ENCODE assay signal across 21 cellular contexts in genomic region chr7:51318001-51318400, GRCh38. TPM values are rescaled to one million over a fixed set of nuclear protein-coding genes. Genes with fewer than 3 reads are reported as not detected.
DNase-seq lines count a peak whose midpoint lies in the region; TF ChIP-seq lines count a peak whose summit lies in the region.
"Had no signal": no experiment of that assay in that cellular context is flagged by ENCODE, and none has a peak within 500 bp of the region (broad histone marks: within the 10 kb centered on the region; RNA-seq: fewer than 3 reads in every experiment).

No MANE protein-coding gene starts in this region.

- WGBS in H9 (ENCODE audit: extremely low coverage, insufficient read length, low lambda C conversion rate) = no CpG with 5 or more reads among the region's 9 CpGs
- 93% methylated on average over 9 of the region's 9 CpGs for WGBS in prostate gland

- no peak overlapping the region for H4K5ac ChIP-seq in H9 (ENCODE audit: insufficient read length, low read depth, low read length)

- H3K79me2 ChIP-seq in H9 (ENCODE audit: insufficient read depth, low read length) = no peaks in the 10 kb centered on the region; the same call in 1 of the 2 replicates

- no peak overlapping the region for H3K27ac Mint-ChIP-seq in H9
- H3K27ac Mint-ChIP-seq: effector memory CD8-positive, alpha-beta T cell; naive thymus-derived CD8-positive, alpha-beta T cell; stimulated activated naive B cell treated with anti-CD40 and anti-IgM and Interleukin-4, amounts not matched to agents 10 μg/mL and 1 μg/mL and 100 μg/mL, for 72 hours had no signal

- peak overlapping the region; percentile 78 for H3K4me2 ChIP-seq in H9 (ENCODE audit: insufficient read depth, insufficient read length, low read length)

- H3K23me2 ChIP-seq in H9 (ENCODE audit: insufficient read length, low read depth, low read length, poor library complexity, severe bottlenecking) = peaks cover 16% of the 10 kb centered on the region

- no peaks in the 10 kb centered on the region for H3K79me1 ChIP-seq in H9 (ENCODE audit: insufficient read depth, low read depth, low read length, poor library complexity, severe bottlenecking)

- no peak overlapping the region for H2BK20ac ChIP-seq in H9 (ENCODE audit: low read depth, low read length, poor library complexity, severe bottlenecking)

- H3K4me3 Mint-ChIP-seq in H9 = peak overlapping the region; percentile 84 to 90

- no peak overlapping the region for H3K4ac ChIP-seq in H9 (ENCODE audit: low read depth, low read length)

- no peaks in the 10 kb centered on the region for H4K20me1 ChIP-seq in H9 (ENCODE audit: control insufficient read depth, insufficient read depth, insufficient read length)

- H3K36me3 ChIP-seq in WERI-Rb-1 (peaks cover 4% of the 10 kb centered on the region; the same call in 1 of the 2 replicates), prostate gland (no peaks in the 10 kb centered on the region), BE2C (no peaks in the 10 kb centered on the region)
- H3K36me3 ChIP-seq: ascending aorta, tibial nerve had no signal

- no peak overlapping the region for H3K4me3 ChIP-seq in WERI-Rb-1 (ENCODE audit: low read depth, low read length)
- H3K4me3 ChIP-seq in iPS-18c (ENCODE audit: insufficient read depth, low read depth, low read length) = peak overlapping the region; percentile 81
- H3K4me3 ChIP-seq in prostate gland = peak overlapping the region in 1 of 2 donors; percentile 86
- H3K4me3 ChIP-seq in BE2C (ENCODE audit: low read depth, low read length) = no peak overlapping the region
- H3K4me3 ChIP-seq: lung, tibial nerve had no signal

- H3K18ac ChIP-seq in H9 (ENCODE audit: insufficient read length, low read depth, low read length) = no peak overlapping the region

- H3K4me1 Mint-ChIP-seq in H9 = peaks cover 62 to 63% of the 10 kb centered on the region in 2 experiments

- no peak overlapping the region for H3K23ac ChIP-seq in H9 (ENCODE audit: insufficient read length, low read depth, low read length)

- no peak overlapping the region for H3T11ph ChIP-seq in H9 (ENCODE audit: low read length)

- intact Hi-C loops in prostate gland (cut with DNase I) = no loop called here

- H2BK120ac ChIP-seq in H9 (ENCODE audit: low read depth, low read length, poor library complexity, severe bottlenecking) = no peak overlapping the region

- peaks cover 3% of the 10 kb centered on the region; the same call in 1 of the 2 replicates for H3K27me3 ChIP-seq in H9 (ENCODE audit: insufficient read depth, low read length)
- no peaks in the 10 kb centered on the region for H3K27me3 ChIP-seq in WERI-Rb-1 (ENCODE audit: insufficient read depth, low read depth, severe bottlenecking)
- no peaks in the 10 kb centered on the region for H3K27me3 ChIP-seq in prostate gland (replicated peaks; ENCODE audit: insufficient read depth)
- H3K27me3 ChIP-seq in BE2C = peaks cover 44% of the 10 kb centered on the region
- H3K27me3 ChIP-seq: ascending aorta had no signal

- H2AFZ ChIP-seq in H9 (ENCODE audit: low read length) = no peak overlapping the region

- DNase-seq in H9 (no peak), WERI-Rb-1 (no peak), prostate gland (ENCODE audit: low spot score) (no peak), DMS114 treated with DMSO at 0.1 percent for 48 hours (lab: John Stamatoyannopoulos, UW; ENCODE audit: unreplicated experiment) (no peak), iPS-NIHi7 (ENCODE audit: extremely low spot score) (no peak), BE2C (no peak)
- DNase-seq in stimulated activated CD4-positive, alpha-beta T cell treated with anti-CD3 and anti-CD28 coated beads, Interleukin-2, amount 100 ng/mL, for 24 hours = no peak
- DNase-seq: activated CD8-positive, alpha-beta memory T cell treated with anti-CD3 and anti-CD28 coated beads, Interleukin-2, amount 50 U/mL, for 48 hours; activated naive CD4-positive, alpha-beta T cell; effector memory CD8-positive, alpha-beta T cell; EL; naive thymus-derived CD8-positive, alpha-beta T cell; NCI-H2171 treated with DMSO at 0.1 percent for 48 hours; NCI-H82; SIG-M5; stimulated activated naive B cell treated with anti-CD40 and anti-IgM and Interleukin-4, amounts not matched to agents 10 μg/mL and 1 μg/mL and 100 μg/mL, for 72 hours had no signal

- no peak overlapping the region for H4K8ac ChIP-seq in H9 (replicated peaks; ENCODE audit: insufficient read length, low read depth, low read length)

- no peak overlapping the region for H3K9ac ChIP-seq in H9 (ENCODE audit: extremely low read depth, insufficient read length, low read length)

- no peak overlapping the region for H2BK12ac ChIP-seq in H9 (ENCODE audit: insufficient read length, low read depth, low read length)

- TF ChIP-seq POLR2A in prostate gland (IDR thresholded peaks at IDR 0.05) = no peak

- no peaks in the 10 kb centered on the region for H3K36me3 Mint-ChIP-seq in H9 (ENCODE audit: insufficient read depth in 1 of 3, low read depth in 3 of 3)
- H3K36me3 Mint-ChIP-seq: stimulated activated naive B cell treated with anti-CD40 and anti-IgM and Interleukin-4, amounts not matched to agents 10 μg/mL and 1 μg/mL and 100 μg/mL, for 72 hours had no signal

- no peak for TF ChIP-seq CTCF in H9 (conservative IDR thresholded peaks at IDR 0.05)
- no peak for TF ChIP-seq CTCF in WERI-Rb-1 (IDR thresholded peaks at IDR 0.05; ENCODE audit: low read depth, low read length)
- no peak for TF ChIP-seq CTCF in prostate gland (IDR thresholded peaks at IDR 0.05)
- no peak for TF ChIP-seq CTCF in BE2C (IDR thresholded peaks at IDR 0.05; ENCODE audit: low read depth, low read length)

- H3K56ac ChIP-seq in H9 (ENCODE audit: insufficient read length, low read depth, low read length) = no peak overlapping the region

- peaks cover 21% of the 10 kb centered on the region for H3K27me3 Mint-ChIP-seq in H9 (ENCODE audit: low read depth)

- H3K4me1 ChIP-seq in H9 (ENCODE audit: insufficient read depth, low read length) (peaks cover 8% of the 10 kb centered on the region; the same call in 1 of the 2 replicates), prostate gland (replicated peaks) (no peaks in the 10 kb centered on the region), BE2C (no peaks in the 10 kb centered on the region)

- no peak overlapping the region; the same call in 1 of the 2 replicates for H3K14ac ChIP-seq in H9 (ENCODE audit: insufficient read depth, low read length)

- H2AK5ac ChIP-seq in H9 (ENCODE audit: insufficient read length, low read length) = no peak overlapping the region

- no peak overlapping the region for H2BK15ac ChIP-seq in H9 (ENCODE audit: low read depth, low read length)

- H3K9me3 ChIP-seq in H9 (ENCODE audit: control insufficient read depth, low read depth, low read length) (no peaks in the 10 kb centered on the region), WERI-Rb-1 (ENCODE audit: severe bottlenecking) (no peaks in the 10 kb centered on the region), iPS-18c (ENCODE audit: control insufficient read depth, insufficient read depth, low read length) (peaks cover 2% of the 10 kb centered on the region), prostate gland (no peaks in the 10 kb centered on the region), BE2C (no peaks in the 10 kb centered on the region)
- H3K9me3 ChIP-seq: ascending aorta, tibial nerve had no signal

- H4K91ac ChIP-seq in H9 (ENCODE audit: insufficient read length, low read depth, low read length) = no peak overlapping the region

- H2BK5ac ChIP-seq in H9 (ENCODE audit: insufficient read length, low read length) = no peak overlapping the region

- no peaks in the 10 kb centered on the region; a peak in 1 of 5 replicates for H3K9me3 Mint-ChIP-seq in H9
- H3K9me3 Mint-ChIP-seq: effector memory CD8-positive, alpha-beta T cell; naive thymus-derived CD8-positive, alpha-beta T cell; stimulated activated naive B cell treated with anti-CD40 and anti-IgM and Interleukin-4, amounts not matched to agents 10 μg/mL and 1 μg/mL and 100 μg/mL, for 72 hours had no signal

- H3K27ac ChIP-seq in H9 (ENCODE audit: insufficient read length, low read depth, low read length) (no peak overlapping the region), WERI-Rb-1 (peak overlapping the region; percentile 95), prostate gland (peak overlapping the region; percentile 90)
- H3K27ac ChIP-seq: ascending aorta had no signal

RNA-seq across cellular contexts. Expression of gene COBL, which starts 1.4 kb away (rescaled TPM):
- 52.3 and 52.7 TPM in 2 replicates for total RNA-seq in H9 (2021)
- total RNA-seq in prostate gland = 10 to 100 TPM; 36.5 to 46.6 TPM
- not detected for polyA plus RNA-seq in BE2C (2012; ENCODE audit: insufficient read depth, insufficient read length, low read depth)
- total RNA-seq: naive thymus-derived CD8-positive, alpha-beta T cell; T-helper 1 cell treated with Interleukin-12 subunit alpha and Interleukin-12 subunit beta and Interleukin-4 antibody, amounts not matched to agents 30 ng/mL and 1 ng/mL, for 36 hours had no signal
- polyA plus RNA-seq: naive thymus-derived CD8-positive, alpha-beta T cell had no signal
